In genomic region chr13:95783747-95784146, GRCh38 we compare ENCODE assay signal across 2 cellular contexts.
TF ChIP-seq lines count a peak whose summit lies in the region.

No MANE protein-coding gene starts in this region.

TF ChIP-seq in SK-N-SH, 30 proteins besides CTCF, POLR2A, EP300 and RAD21 (continued from another document):
- TF ChIP-seq USF1 (IDR thresholded peaks at IDR 0.05; ENCODE audit: borderline replicate concordance, low read depth) (no peak), CHD2 (IDR thresholded peaks at IDR 0.05; ENCODE audit: low read length, partially characterized antibody) (no peak), RCOR1 (IDR thresholded peaks at IDR 0.05; ENCODE audit: low read length) (no peak), JUND (IDR thresholded peaks at IDR 0.05) (no peak), FOXJ3 (CRISPR knock-in tag; IDR thresholded peaks at IDR 0.05) (no peak), YY1 (IDR thresholded peaks at IDR 0.05; ENCODE audit: low read depth) (no peak), NFIC (IDR thresholded peaks at IDR 0.05; ENCODE audit: borderline replicate concordance) (no peak), MAX (IDR thresholded peaks at IDR 0.05; ENCODE audit: low read depth) (no peak), RXRA (IDR thresholded peaks at IDR 0.05; ENCODE audit: borderline replicate concordance, low read depth) (no peak)

TF ChIP-seq in SK-N-SH treated with all-trans-retinoic acid at 6 μM for 48 hours, 23 proteins besides CTCF, POLR2A, EP300 and RAD21 (continued from another document):
- TF ChIP-seq CREB5 (CRISPR knock-in tag; IDR thresholded peaks at IDR 0.05; ENCODE audit: low read depth) (no peak), BACH2 (CRISPR knock-in tag; IDR thresholded peaks at IDR 0.05; ENCODE audit: borderline replicate concordance) (no peak), ZNF70 (CRISPR knock-in tag; IDR thresholded peaks at IDR 0.05) (no peak), TSHZ2 (CRISPR knock-in tag; IDR thresholded peaks at IDR 0.05) (no peak)
